Comparison of ENCODE assay signal across 33 cellular contexts in genomic region chr3:114725966-114726365, GRCh38.
"Had no signal": no experiment of that assay in that cellular context is flagged by ENCODE, and none has a peak within 500 bp of the region (broad histone marks: within the 10 kb centered on the region; RNA-seq: fewer than 3 reads in every experiment).

No MANE protein-coding gene starts in this region.

- H3K4me2 ChIP-seq: smooth muscle cell had no signal

- H3K9ac ChIP-seq: parathyroid adenoma had no signal

- DNase-seq: naive B cell; naive thymus-derived CD8-positive, alpha-beta T cell; nephron progenitor cell; occipital lobe; ovary; posterior cingulate gyrus; retina; right cardiac atrium; spleen; stimulated activated CD4-positive, alpha-beta T cell treated with anti-CD3 and anti-CD28 coated beads, Interleukin-12 subunit alpha, Interleukin-12 subunit beta, amount 100 ng/mL, for 4 hours; stimulated activated CD4-positive, alpha-beta T cell treated with anti-CD3 and anti-CD28 coated beads, Interleukin-1b, Interleukin-23, amount 100 ng/mL, for 48 hours; stimulated activated CD4-positive, alpha-beta T cell treated with anti-CD3 and anti-CD28 coated beads, Interleukin-4, amount 100 ng/mL, for 1 hour; stimulated activated CD4-positive, alpha-beta T cell treated with anti-CD3 and anti-CD28 coated beads, Interleukin-4, amount 100 ng/mL, for 4 hours; stimulated activated CD8-positive, alpha-beta memory T cell treated with anti-CD3 and anti-CD28 coated beads, Interleukin-4, amount 100 ng/mL, for 48 hours; stimulated activated naive CD4-positive, alpha-beta T cell; stimulated activated naive CD8-positive, alpha-beta T cell treated with anti-CD3 and anti-CD28 coated beads, Interleukin-15, amount 100 ng/mL, for 72 hours; stimulated activated naive CD8-positive, alpha-beta T cell treated with anti-CD3 and anti-CD28 coated beads, Interleukin-15, Interleukin-2, amounts not matched to agents 100 U/mL and 50 U/mL, for 24 hours; substantia nigra; testis; tibial artery; transverse colon; upper lobe of right lung; uterus had no signal

- H3K4me1 Mint-ChIP-seq: nephron progenitor cell, neural crest cell had no signal

- H3K27ac ChIP-seq: ovary, parathyroid adenoma, skin epidermis, spleen, suprapubic skin, testis, tibial artery, transverse colon, upper lobe of right lung, uterus had no signal

- H3K27me3 ChIP-seq: ovary, spleen, suprapubic skin, testis, tibial artery, transverse colon, upper lobe of right lung, uterus had no signal

- H3K27ac Mint-ChIP-seq: natural killer cell treated with Interleukin-12 subunit alpha and Interleukin-12 subunit beta and Interleukin-15 and Interleukin-18, amount 100 ng/mL, for 72 hours; nephron progenitor cell; progenitor cell of endocrine pancreas; stimulated activated memory B cell treated with anti-CD40 and anti-IgM and Interleukin-4, amounts not matched to agents 10 μg/mL and 1 μg/mL and 100 μg/mL, for 72 hours; stimulated activated naive CD8-positive, alpha-beta T cell treated with anti-CD3 and anti-CD28 coated beads, Interleukin-15, amount 100 ng/mL, for 72 hours; type B pancreatic cell had no signal

- H3K9me3 Mint-ChIP-seq: naive B cell; natural killer cell treated with Interleukin-12 subunit alpha and Interleukin-12 subunit beta and Interleukin-15 and Interleukin-18, amount 100 ng/mL, for 72 hours; nephron progenitor cell; neural crest cell; stimulated activated memory B cell treated with anti-CD40 and anti-IgM and Interleukin-4, amounts not matched to agents 10 μg/mL and 1 μg/mL and 100 μg/mL, for 72 hours; stimulated activated naive CD8-positive, alpha-beta T cell treated with anti-CD3 and anti-CD28 coated beads, Interleukin-15, amount 100 ng/mL, for 72 hours; type B pancreatic cell had no signal

- H3K79me2 ChIP-seq: parathyroid adenoma had no signal

- H3K36me3 Mint-ChIP-seq: natural killer cell treated with Interleukin-12 subunit alpha and Interleukin-12 subunit beta and Interleukin-15 and Interleukin-18, amount 100 ng/mL, for 72 hours; type B pancreatic cell had no signal

- H3K4me3 ChIP-seq: ovary, skin epidermis, smooth muscle cell, spleen, suprapubic skin, testis, tibial artery, transverse colon, upper lobe of right lung, uterus had no signal

- H2AFZ ChIP-seq: parathyroid adenoma had no signal

- H3K4me3 Mint-ChIP-seq: natural killer cell treated with Interleukin-12 subunit alpha and Interleukin-12 subunit beta and Interleukin-15 and Interleukin-18, amount 100 ng/mL, for 72 hours; nephron progenitor cell; neural crest cell; stimulated activated memory B cell treated with anti-CD40 and anti-IgM and Interleukin-4, amounts not matched to agents 10 μg/mL and 1 μg/mL and 100 μg/mL, for 72 hours; stimulated activated naive CD8-positive, alpha-beta T cell treated with anti-CD3 and anti-CD28 coated beads, Interleukin-15, amount 100 ng/mL, for 72 hours; type B pancreatic cell had no signal

- H3K9me3 ChIP-seq: ovary, spleen, suprapubic skin, testis, tibial artery, transverse colon, upper lobe of right lung, uterus had no signal

- H3K27me3 Mint-ChIP-seq: naive B cell; naive thymus-derived CD8-positive, alpha-beta T cell; natural killer cell treated with Interleukin-12 subunit alpha and Interleukin-12 subunit beta and Interleukin-15 and Interleukin-18, amount 100 ng/mL, for 72 hours; progenitor cell of endocrine pancreas; stimulated activated memory B cell treated with anti-CD40 and anti-IgM and Interleukin-4, amounts not matched to agents 10 μg/mL and 1 μg/mL and 100 μg/mL, for 72 hours; stimulated activated naive CD8-positive, alpha-beta T cell treated with anti-CD3 and anti-CD28 coated beads, Interleukin-15, amount 100 ng/mL, for 72 hours; type B pancreatic cell had no signal

- H3K4me1 ChIP-seq: parathyroid adenoma, testis, upper lobe of right lung, uterus had no signal

- ATAC-seq: naive thymus-derived CD8-positive, alpha-beta T cell; natural killer cell treated with Interleukin-12 subunit alpha and Interleukin-12 subunit beta and Interleukin-15 and Interleukin-18, amount 100 ng/mL, for 72 hours; right cardiac atrium; sciatic nerve; stimulated activated memory B cell treated with anti-CD40 and anti-IgM and Interleukin-4, amounts not matched to agents 10 μg/mL and 1 μg/mL and 100 μg/mL, for 72 hours; stimulated activated naive CD8-positive, alpha-beta T cell treated with anti-CD3 and anti-CD28 coated beads, Interleukin-15, amount 100 ng/mL, for 72 hours; stimulated activated naive CD8-positive, alpha-beta T cell treated with anti-CD3 and anti-CD28 coated beads, Interleukin-15, Interleukin-2, amounts not matched to agents 100 U/mL and 50 U/mL, for 24 hours; upper lobe of right lung had no signal

- H3K36me3 ChIP-seq: ovary, spleen, suprapubic skin, tibial artery, transverse colon, upper lobe of right lung, uterus had no signal
